In the genomic region with DNA sequence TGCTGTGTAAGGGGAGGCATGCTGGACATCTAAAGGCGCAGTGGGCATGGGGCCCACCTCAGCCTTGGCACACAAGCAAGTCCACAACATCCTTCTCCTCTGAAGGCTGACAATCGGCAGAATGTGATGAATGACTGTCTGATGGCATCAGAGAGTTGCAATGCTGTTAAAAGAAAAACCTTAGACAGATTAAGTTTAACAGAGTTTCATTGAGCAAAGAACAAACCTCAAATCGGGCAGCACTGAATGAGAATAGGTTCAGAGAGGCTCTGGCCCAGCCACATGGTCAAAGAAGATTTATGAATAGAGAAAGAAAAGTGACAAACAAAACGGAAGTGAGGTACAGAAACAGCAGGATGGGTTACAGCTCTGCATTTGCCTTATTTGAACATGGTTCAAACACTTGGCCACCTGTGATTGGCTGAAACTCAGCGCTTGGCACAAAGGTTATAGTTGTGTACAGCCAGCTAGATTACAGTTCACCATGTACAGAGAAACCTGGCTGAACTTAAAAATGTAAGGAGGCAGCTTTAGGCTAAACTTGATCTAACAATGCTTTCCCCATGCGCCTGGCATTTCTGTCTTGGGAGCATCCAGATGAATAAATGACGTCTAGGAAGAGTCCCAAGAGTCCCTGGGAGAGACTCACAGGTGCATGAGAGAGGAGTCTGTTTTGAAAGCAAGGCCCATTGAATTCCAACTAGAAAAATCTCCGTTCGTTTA, we compare ENCODE assay signal across 21 cellular contexts.
"Had no signal": no experiment of that assay in that cellular context is flagged by ENCODE, and none has a peak within 500 bp of the region (broad histone marks: within the 10 kb centered on the region; RNA-seq: fewer than 3 reads in every experiment).

No MANE protein-coding gene starts in this region.

- H3K4me3 Mint-ChIP-seq: activated CD4-positive, alpha-beta memory T cell treated with anti-CD3 and anti-CD28 coated beads for 36 hours; neural crest cell; stimulated activated effector memory CD8-positive, alpha-beta T cell treated with anti-CD3 and anti-CD28 coated beads, Interleukin-12 subunit alpha, Interleukin-12 subunit beta, amount 100 ng/mL, for 72 hours; type B pancreatic cell had no signal

- ATAC-seq: gastrocnemius medialis, heart left ventricle, sciatic nerve had no signal

- H3K36me3 ChIP-seq: brain microvascular endothelial cell, gastrocnemius medialis, heart left ventricle, left ventricle myocardium inferior, prostate gland, stomach had no signal

- H3K27ac Mint-ChIP-seq: activated CD4-positive, alpha-beta memory T cell treated with anti-CD3 and anti-CD28 coated beads for 36 hours; naive B cell; stimulated activated effector memory CD8-positive, alpha-beta T cell treated with anti-CD3 and anti-CD28 coated beads, Interleukin-12 subunit alpha, Interleukin-12 subunit beta, amount 100 ng/mL, for 72 hours; type B pancreatic cell had no signal

- FAIRE-seq: endometrium, TTC549 had no signal

- H3K9me3 ChIP-seq: gastrocnemius medialis, left ventricle myocardium inferior, mucosa of descending colon, prostate gland, testis had no signal

- H3K4me1 ChIP-seq: heart left ventricle, left ventricle myocardium inferior, prostate gland, stomach had no signal

- H3K36me3 Mint-ChIP-seq: activated CD4-positive, alpha-beta memory T cell treated with anti-CD3 and anti-CD28 coated beads for 36 hours; naive B cell; stimulated activated effector memory CD8-positive, alpha-beta T cell treated with anti-CD3 and anti-CD28 coated beads, Interleukin-12 subunit alpha, Interleukin-12 subunit beta, amount 100 ng/mL, for 72 hours; type B pancreatic cell had no signal

- H3K27me3 Mint-ChIP-seq: type B pancreatic cell had no signal

- DNase-seq: brain microvascular endothelial cell; cortex of kidney; gastrocnemius medialis; heart left ventricle; left ventricle myocardium inferior; mesenchymal stem cell; mucosa of descending colon; naive B cell; stimulated activated CD4-positive, alpha-beta T cell treated with anti-CD3 and anti-CD28 coated beads, Interleukin-4, amount 100 ng/mL, for 24 hours; stomach; SW 1271; T-helper 2 cell; testis had no signal

- H3K27me3 ChIP-seq: brain microvascular endothelial cell, gastrocnemius medialis, heart left ventricle, stomach, testis had no signal

- H3K4me3 ChIP-seq: gastrocnemius medialis, heart left ventricle, left ventricle myocardium inferior, mucosa of descending colon, prostate gland, stomach, testis had no signal

- H3K27ac ChIP-seq: brain microvascular endothelial cell, heart left ventricle, left ventricle myocardium inferior, prostate gland, stomach, testis had no signal

- H3K9me3 Mint-ChIP-seq: activated CD4-positive, alpha-beta memory T cell treated with anti-CD3 and anti-CD28 coated beads for 36 hours; stimulated activated effector memory CD8-positive, alpha-beta T cell treated with anti-CD3 and anti-CD28 coated beads, Interleukin-12 subunit alpha, Interleukin-12 subunit beta, amount 100 ng/mL, for 72 hours; type B pancreatic cell had no signal
